Comparison of ENCODE assay signal across 1 cellular context in genomic region chr5:36854402-36855140, GRCh38.
TF ChIP-seq lines count a peak whose summit lies in the region.

No MANE protein-coding gene starts in this region.

TF ChIP-seq in K562, 482 proteins besides CTCF, POLR2A, EP300 and RAD21:
- TF ChIP-seq FOXK2 (conservative IDR thresholded peaks at IDR 0.05 in 1 of 2, IDR thresholded peaks at IDR 0.05 in 1 of 2; ENCODE audit: low read depth in 2 of 2) (peak in 1 of 2 experiments; percentile 91; a peak in 2 of 4 replicates), ATF7 (IDR thresholded peaks at IDR 0.05) (peak; percentile 86), NONO (IDR thresholded peaks at IDR 0.05; ENCODE audit: low read depth in 2 of 2, low read length in 1 of 2) (peak in 1 of 2 experiments; percentile 87; a peak in 2 of 4 replicates), JUND (IDR thresholded peaks at IDR 0.05; ENCODE audit: borderline replicate concordance, low read depth, low read length) (peak; percentile 57; the same call in 1 of the 2 replicates), JUND (tag; IDR thresholded peaks at IDR 0.05; ENCODE audit: borderline replicate concordance, low read depth, low read length) (no peak), BCLAF1 (IDR thresholded peaks at IDR 0.05; ENCODE audit: borderline replicate concordance in 1 of 2, control insufficient read depth in 1 of 2, low read depth in 2 of 2, low read length in 1 of 2) (peak in 1 of 2 experiments; percentile 79; a peak in 1 of 4 replicates), MXI1 (IDR thresholded peaks at IDR 0.05; ENCODE audit: low read depth, low read length) (no peak), HDAC2 (IDR thresholded peaks at IDR 0.05) (no peak), PRDM10 (IDR thresholded peaks at IDR 0.05; ENCODE audit: partially characterized antibody) (peak; percentile 99)
